In the genomic region with DNA sequence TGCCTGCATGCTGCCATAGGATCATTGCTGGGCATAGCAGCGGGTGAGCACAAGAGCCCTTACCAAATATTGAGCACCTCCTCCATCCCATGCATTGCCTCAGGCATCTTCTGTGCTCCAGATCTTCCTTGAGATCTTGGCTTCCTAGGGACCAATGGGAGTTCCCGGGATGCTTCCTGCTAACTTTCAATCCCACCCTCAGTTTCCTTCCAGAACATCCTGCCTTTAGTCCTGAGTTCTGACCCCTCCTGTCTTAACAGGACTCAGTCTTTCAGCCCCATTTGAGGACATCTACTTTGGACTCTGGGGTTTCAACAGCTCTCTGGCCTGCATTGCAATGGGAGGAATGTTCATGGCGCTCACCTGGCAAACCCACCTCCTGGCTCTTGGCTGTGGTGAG, we compare ENCODE assay signal across 1 cellular context.
TF ChIP-seq lines count a peak whose summit lies in the region.

No MANE protein-coding gene starts in this region.

TF ChIP-seq in H1, 55 proteins besides CTCF, POLR2A, EP300 and RAD21:
- TF ChIP-seq HDAC6 (IDR thresholded peaks at IDR 0.05; ENCODE audit: low read depth, low read length): no peak
- no peak for TF ChIP-seq SP4 (IDR thresholded peaks at IDR 0.05; ENCODE audit: low read length)
- TF ChIP-seq BCL11A (IDR thresholded peaks at IDR 0.05; ENCODE audit: low read depth in 2 of 2, low read length in 2 of 2): no peak
- TF ChIP-seq SIN3A (conservative IDR thresholded peaks at IDR 0.05 in 1 of 2, IDR thresholded peaks at IDR 0.05 in 1 of 2; ENCODE audit: low read depth in 1 of 2, low read length in 2 of 2): no peak
- no peak for TF ChIP-seq TBP (IDR thresholded peaks at IDR 0.05; ENCODE audit: low read depth, low read length)
- TF ChIP-seq, protein P1, sequence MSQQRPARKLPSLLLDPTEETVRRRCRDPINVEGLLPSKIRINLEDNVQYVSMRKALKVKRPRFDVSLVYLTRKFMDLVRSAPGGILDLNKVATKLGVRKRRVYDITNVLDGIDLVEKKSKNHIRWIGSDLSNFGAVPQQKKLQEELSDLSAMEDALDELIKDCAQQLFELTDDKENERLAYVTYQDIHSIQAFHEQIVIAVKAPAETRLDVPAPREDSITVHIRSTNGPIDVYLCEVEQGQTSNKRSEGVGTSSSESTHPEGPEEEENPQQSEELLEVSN (IDR thresholded peaks at IDR 0.05): no peak
- TF ChIP-seq CREB1 (IDR thresholded peaks at IDR 0.05): no peak
- TF ChIP-seq SP1 (IDR thresholded peaks at IDR 0.05; ENCODE audit: low read depth, low read length): no peak
- TF ChIP-seq MAFK (IDR thresholded peaks at IDR 0.05; ENCODE audit: low read depth, low read length): no peak
- TF ChIP-seq, protein P2, sequence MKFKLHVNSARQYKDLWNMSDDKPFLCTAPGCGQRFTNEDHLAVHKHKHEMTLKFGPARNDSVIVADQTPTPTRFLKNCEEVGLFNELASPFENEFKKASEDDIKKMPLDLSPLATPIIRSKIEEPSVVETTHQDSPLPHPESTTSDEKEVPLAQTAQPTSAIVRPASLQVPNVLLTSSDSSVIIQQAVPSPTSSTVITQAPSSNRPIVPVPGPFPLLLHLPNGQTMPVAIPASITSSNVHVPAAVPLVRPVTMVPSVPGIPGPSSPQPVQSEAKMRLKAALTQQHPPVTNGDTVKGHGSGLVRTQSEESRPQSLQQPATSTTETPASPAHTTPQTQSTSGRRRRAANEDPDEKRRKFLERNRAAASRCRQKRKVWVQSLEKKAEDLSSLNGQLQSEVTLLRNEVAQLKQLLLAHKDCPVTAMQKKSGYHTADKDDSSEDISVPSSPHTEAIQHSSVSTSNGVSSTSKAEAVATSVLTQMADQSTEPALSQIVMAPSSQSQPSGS (IDR thresholded peaks at IDR 0.05; ENCODE audit: low read length): no peak
- TF ChIP-seq TAF1 (IDR thresholded peaks at IDR 0.05; ENCODE audit: low read depth, low read length): no peak
- TF ChIP-seq SUZ12 (IDR thresholded peaks at IDR 0.05; ENCODE audit: low read length): no peak
- no peak for TF ChIP-seq SP2 (IDR thresholded peaks at IDR 0.05; ENCODE audit: low read length)
